Comparison of ENCODE assay signal across 13 cellular contexts in the genomic region with DNA sequence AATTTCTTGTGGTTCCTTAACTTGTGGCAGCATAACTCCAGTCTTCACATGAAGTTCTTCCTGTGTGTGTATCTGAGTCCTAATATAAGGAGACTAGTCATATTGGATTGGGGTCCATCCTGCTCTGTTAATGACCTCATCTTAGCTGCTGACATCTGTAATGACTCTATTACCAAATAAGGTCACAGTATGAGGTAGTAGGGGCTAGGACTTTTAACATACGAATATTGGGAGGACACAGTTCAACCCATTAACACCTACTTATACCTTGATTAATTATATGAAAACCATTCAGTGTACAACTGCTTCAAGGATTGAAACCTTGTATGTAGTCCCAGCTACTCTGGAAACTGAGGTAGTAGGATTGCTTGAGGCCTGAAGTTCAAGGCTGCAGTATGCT. TPM values are rescaled to one million over a fixed set of nuclear protein-coding genes. Genes with fewer than 3 reads are reported as not detected.
DNase-seq lines count a peak whose midpoint lies in the region; ATAC-seq and TF ChIP-seq lines count a peak whose summit lies in the region.
"Had no signal": no experiment of that assay in that cellular context is flagged by ENCODE, and none has a peak within 500 bp of the region (broad histone marks: within the 10 kb centered on the region; RNA-seq: fewer than 3 reads in every experiment).

No MANE protein-coding gene starts in this region.

- no peak overlapping the region for H3K9ac ChIP-seq in Karpas-422 (ENCODE audit: low read length)

- peaks cover 27% of the 10 kb centered on the region for H3K36me3 ChIP-seq in CD8-positive, alpha-beta T cell (ENCODE audit: insufficient read depth, low read length)
- H3K36me3 ChIP-seq in Karpas-422 (ENCODE audit: insufficient read depth, low read length): peaks cover 41% of the 10 kb centered on the region

- CTCF ChIA-PET in CD8-positive, alpha-beta T cell (lab: Charles Lee): no interaction called here

- H3K79me2 ChIP-seq in Karpas-422 (ENCODE audit: low read length): peaks cover 64% of the 10 kb centered on the region

- H3K4me2 ChIP-seq in Karpas-422 (ENCODE audit: low read depth, low read length, poor library complexity, severe bottlenecking): peak overlapping the region; percentile 2

- no peak overlapping the region for H3K4me3 Mint-ChIP-seq in CD8-positive, alpha-beta T cell
- H3K4me3 Mint-ChIP-seq in brain: peak overlapping the region in 2 of 5 experiments; percentile 8 to 37
- H3K4me3 Mint-ChIP-seq: H9 had no signal

- H3K36me3 Mint-ChIP-seq in CD8-positive, alpha-beta T cell: peaks cover 66% of the 10 kb centered on the region
- peaks cover 55% of the 10 kb centered on the region for H3K36me3 Mint-ChIP-seq in brain

- H3K9me3 ChIP-seq in CD8-positive, alpha-beta T cell (ENCODE audit: low read length): no peaks in the 10 kb centered on the region
- no peaks in the 10 kb centered on the region for H3K9me3 ChIP-seq in Karpas-422 (ENCODE audit: low read length)

- H4K20me1 ChIP-seq in Karpas-422 (ENCODE audit: insufficient read depth, low read depth, low read length): no peaks in the 10 kb centered on the region; the same call in 1 of the 2 replicates

- H2AFZ ChIP-seq in Karpas-422 (ENCODE audit: low read length): no peak overlapping the region

- no peaks in the 10 kb centered on the region for H3K27me3 ChIP-seq in CD8-positive, alpha-beta T cell (ENCODE audit: insufficient read depth, low read length)
- H3K27me3 ChIP-seq in Karpas-422 (ENCODE audit: low read length): no peaks in the 10 kb centered on the region

- POLR2A ChIA-PET in CD8-positive, alpha-beta T cell (lab: Charles Lee): no interaction called here

- H3K4me1 Mint-ChIP-seq in CD8-positive, alpha-beta T cell (ENCODE audit: low read depth): peaks cover 46% of the 10 kb centered on the region
- H3K4me1 Mint-ChIP-seq in brain: peaks cover 49% of the 10 kb centered on the region

- H3K9me2 ChIP-seq in Karpas-422 (replicated peaks; ENCODE audit: insufficient read depth, low read length): no peaks in the 10 kb centered on the region

- H3K27me3 Mint-ChIP-seq in CD8-positive, alpha-beta T cell (ENCODE audit: low read depth): no peaks in the 10 kb centered on the region
- H3K27me3 Mint-ChIP-seq in brain: peaks cover 5% of the 10 kb centered on the region

- intact Hi-C loops in CD8-positive, alpha-beta T cell (cut with DNase I, micrococcal nuclease): loop anchor here in 1 of 2 experiments (5.0 kb wide), 1 partner anchor 171 kb away; a partner anchor contains a TSS

- H3K4me3 ChIP-seq in CD8-positive, alpha-beta T cell (ENCODE audit: low read depth, low read length): no peak overlapping the region
- no peak overlapping the region for H3K4me3 ChIP-seq in Karpas-422 (ENCODE audit: low read length)
- H3K4me3 ChIP-seq: lung had no signal

- H3K27ac ChIP-seq in CD8-positive, alpha-beta T cell (ENCODE audit: low read depth, low read length): no peak overlapping the region
- H3K27ac ChIP-seq in Karpas-422 (ENCODE audit: low read length): no peak overlapping the region

- peaks cover 19% of the 10 kb centered on the region for H3K4me1 ChIP-seq in CD8-positive, alpha-beta T cell (ENCODE audit: insufficient read depth, low read length)
- peaks cover 47% of the 10 kb centered on the region for H3K4me1 ChIP-seq in Karpas-422 (ENCODE audit: low read length)

- no peak for TF ChIP-seq CTCF in CD8-positive, alpha-beta T cell (IDR thresholded peaks at IDR 0.05)
- no peak for TF ChIP-seq CTCF in brain (conservative IDR thresholded peaks at IDR 0.05)

- H3K9me3 Mint-ChIP-seq in CD8-positive, alpha-beta T cell: no peaks in the 10 kb centered on the region
- peaks cover 0 to 2% (median 0%) of the 10 kb centered on the region in 5 experiments for H3K9me3 Mint-ChIP-seq in brain
- H3K9me3 Mint-ChIP-seq: H9 had no signal

- peak overlapping the region; percentile 41 for H3K27ac Mint-ChIP-seq in CD8-positive, alpha-beta T cell
- peak overlapping the region in 3 of 5 experiments; percentile 52 to 76 (median 57) for H3K27ac Mint-ChIP-seq in brain

- ATAC-seq in CD8-positive, alpha-beta T cell: no peak

- DNase-seq in CD8-positive, alpha-beta T cell: no peak
- DNase-seq in Karpas-422 (no peak), AG08396 (ENCODE audit: low spot score) (no peak), NOMO-1 treated with DMSO at 0.1 percent for 48 hours (lab: John Stamatoyannopoulos, UW; ENCODE audit: unreplicated experiment) (no peak)
- DNase-seq: amniotic stem cell, H9, NCI-H2081 treated with DMSO at 0.1 percent for 48 hours had no signal

RNA-seq across cellular contexts. Expression of a gene that starts 43.9 kb away (rescaled TPM):
- total RNA-seq in CD8-positive, alpha-beta T cell: not detected
- total RNA-seq in Karpas-422 (2014; rRNA removed; shearing (Covaris generic); ENCODE audit: low replicate concordance): 7.7 and 13.1 TPM in 2 replicates
- polyA plus RNA-seq in brain (ENCODE audit: insufficient read depth, low read depth, low replicate concordance): 9.2 TPM

RNA-seq across cellular contexts. Expression of a gene that starts 44.2 kb away (rescaled TPM):
- total RNA-seq in CD8-positive, alpha-beta T cell: 1 to 10 TPM; 1.6 to 2.1 TPM
- 115 and 213 TPM in 2 replicates for total RNA-seq in Karpas-422 (2014; rRNA removed; shearing (Covaris generic); ENCODE audit: low replicate concordance)
- polyA plus RNA-seq in brain (ENCODE audit: insufficient read depth, low read depth, low replicate concordance): 158 TPM

RNA-seq across cellular contexts. Expression of a gene that starts 57.4 kb away (rescaled TPM):
- 10 to 100 TPM; 25.6 to 28.9 TPM for total RNA-seq in CD8-positive, alpha-beta T cell
- total RNA-seq in Karpas-422 (2014; rRNA removed; shearing (Covaris generic); ENCODE audit: low replicate concordance): 97.6 and 104 TPM in 2 replicates
- polyA plus RNA-seq in brain (ENCODE audit: insufficient read depth, low read depth, low replicate concordance): 33.4 TPM

RNA-seq across cellular contexts. Expression of a gene that starts 57.9 kb away (rescaled TPM):
- total RNA-seq in CD8-positive, alpha-beta T cell: not detected
- not detected in 2 replicates for total RNA-seq in Karpas-422 (2014; rRNA removed; shearing (Covaris generic); ENCODE audit: low replicate concordance)
- polyA plus RNA-seq in brain (ENCODE audit: insufficient read depth, low read depth, low replicate concordance): 0.10 TPM
- total RNA-seq: activated CD8-positive, alpha-beta memory T cell treated with anti-CD3 and anti-CD28 coated beads for 36 hours; dermis microvascular lymphatic vessel endothelial cell; H9; LHCN-M2; skeletal muscle tissue had no signal

Comparison
In these comparisons a context has a peak if more than half of its experiments do, and no peak if none do; other contexts are left out.
1. RNA of a gene that starts 44.2 kb away (total RNA-seq): 115 to 213 TPM in Karpas-422; 1.6 to 2.1 TPM in CD8-positive, alpha-beta T cell; every median in the first group is over 10 times any median in the second.